In genomic region chr2:74149570-74150319, GRCh38 we compare ENCODE assay signal across 18 cellular contexts. TPM values are rescaled to one million over a fixed set of nuclear protein-coding genes. Genes with fewer than 3 reads are reported as not detected.
DNase-seq lines count a peak whose midpoint lies in the region; ATAC-seq, FAIRE-seq and TF ChIP-seq lines count a peak whose summit lies in the region.
"Had no signal": no experiment of that assay in that cellular context is flagged by ENCODE, and none has a peak within 500 bp of the region (broad histone marks: within the 10 kb centered on the region; RNA-seq: fewer than 3 reads in every experiment).

No MANE protein-coding gene starts in this region.

- no peak overlapping the region for H3K23ac ChIP-seq in H1 (ENCODE audit: insufficient read length)

- H3K27me3 ChIP-seq in OCI-LY1 (ENCODE audit: insufficient read depth, low read length) (no peaks in the 10 kb centered on the region), H1 (replicated peaks in 1 of 4; ENCODE audit: control insufficient read depth in 3 of 4, extremely low read depth in 1 of 4, insufficient read depth in 3 of 4, low read length in 3 of 4) (no peaks in the 10 kb centered on the region), neutrophil (no peaks in the 10 kb centered on the region)
- H3K27me3 ChIP-seq: SJSA1 had no signal

- H2BK5ac ChIP-seq in H1 (ENCODE audit: low read depth, low read length) = no peak overlapping the region

- no peak overlapping the region for H4K91ac ChIP-seq in H1 (replicated peaks; ENCODE audit: insufficient read length, low read length)

- H3K4me1 Mint-ChIP-seq in activated T-cell treated with anti-CD3 and anti-CD28 coated beads, Interleukin-2, amount 50 U/mL, for 24 hours (ENCODE audit: low read depth) = peaks cover 5% of the 10 kb centered on the region

- H3K18ac ChIP-seq in H1 (ENCODE audit: extremely low read depth, low read length) = no peak overlapping the region

- H3K27ac ChIP-seq in OCI-LY1 (ENCODE audit: low read depth, low read length, poor library complexity, severe bottlenecking) = peak overlapping the region; percentile 36
- no peak overlapping the region for H3K27ac ChIP-seq in H1 (ENCODE audit: low read depth, low read length)
- peak overlapping the region; percentile 5 for H3K27ac ChIP-seq in neutrophil
- H3K27ac ChIP-seq: left ventricle myocardium inferior, SJSA1, skin epidermis had no signal

- TF ChIP-seq CTCF in OCI-LY1 (IDR thresholded peaks at IDR 0.05; ENCODE audit: low read length) (no peak), H1 (IDR thresholded peaks at IDR 0.05; ENCODE audit: control extremely low read depth in 1 of 3, insufficient read depth in 1 of 3, low read depth in 1 of 3, low read length in 3 of 3) (no peak), neutrophil (IDR thresholded peaks at IDR 0.05) (no peak)

- 92% methylated on average over 7 of the region's 7 CpGs; no CpG with 5 or more reads in 1 of the 2 experiments for WGBS in H1 (ENCODE audit: extremely low coverage in 1 of 2, insufficient coverage in 1 of 2, insufficient read length in 1 of 2, insufficient replicate concordance in 2 of 2, low coverage in 1 of 2, low lambda C conversion rate in 2 of 2, missing lambda C conversion rate in 1 of 2), 2 experiments

- H3K23me2 ChIP-seq in H1 (ENCODE audit: low read depth, low read length) = peaks cover 15% of the 10 kb centered on the region; the same call in 1 of the 2 replicates

- FAIRE-seq in H1 (lab: Jason Lieb, UNC) = no peak

- peaks cover 3% of the 10 kb centered on the region; the same call in 1 of the 2 replicates for H3K79me1 ChIP-seq in H1 (ENCODE audit: low read depth, low read length)

- H3K79me2 ChIP-seq in OCI-LY1 (ENCODE audit: insufficient read depth, low read length) (no peaks in the 10 kb centered on the region), H1 (ENCODE audit: control insufficient read depth in 1 of 2, insufficient read depth in 2 of 2, low read length in 2 of 2) (peaks cover 0 to 10% of the 10 kb centered on the region in 2 experiments; a peak in 2 of 4 replicates)

- no peak for TF ChIP-seq RAD21 in H1 (IDR thresholded peaks at IDR 0.05 in 1 of 2, conservative IDR thresholded peaks at IDR 0.05 in 1 of 2; ENCODE audit: low read depth in 2 of 2, low read length in 2 of 2)

- H3K4me2 ChIP-seq in OCI-LY1 (ENCODE audit: low read length) = no peak overlapping the region; the same call in 1 of the 2 replicates
- peak overlapping the region; percentile 85 to 89; a peak in 3 of 4 replicates for H3K4me2 ChIP-seq in H1 (ENCODE audit: insufficient read depth in 1 of 2, low read depth in 2 of 2, low read length in 2 of 2)

- H3K4me3 ChIP-seq in OCI-LY1 (ENCODE audit: low read depth, low read length, poor library complexity, severe bottlenecking) (no peak overlapping the region), H1 (ENCODE audit: extremely low read depth in 1 of 4, insufficient read depth in 2 of 4, low read depth in 3 of 4, low read length in 4 of 4) (peak overlapping the region in 1 of 4 experiments; percentile 93; a peak in 2 of 8 replicates), neutrophil (ENCODE audit: low read depth in 1 of 2, low read length in 1 of 2) (no peak overlapping the region)
- H3K4me3 ChIP-seq: left ventricle myocardium inferior, SJSA1, skin epidermis had no signal

- no peak overlapping the region for H4K8ac ChIP-seq in H1 (ENCODE audit: extremely low read depth, insufficient read depth, low read length)

- no peak overlapping the region for H2BK15ac ChIP-seq in H1 (ENCODE audit: low read length)

- no peak for TF ChIP-seq POLR2A in H1 (IDR thresholded peaks at IDR 0.05; ENCODE audit: control extremely low read depth in 1 of 2, low read depth in 2 of 2, low read length in 2 of 2)

- H3K4ac ChIP-seq in H1 (replicated peaks; ENCODE audit: insufficient read length, low read depth, low read length) = no peak overlapping the region

- no peaks in the 10 kb centered on the region for H3K9me3 Mint-ChIP-seq in activated T-cell treated with anti-CD3 and anti-CD28 coated beads, Interleukin-2, amount 50 U/mL, for 24 hours
- H3K9me3 Mint-ChIP-seq: central memory CD8-positive, alpha-beta T cell had no signal

- H3K36me3 Mint-ChIP-seq in activated T-cell treated with anti-CD3 and anti-CD28 coated beads, Interleukin-2, amount 50 U/mL, for 24 hours (ENCODE audit: low read depth) = peaks cover 64% of the 10 kb centered on the region

- no peak overlapping the region for H3K4me3 Mint-ChIP-seq in activated T-cell treated with anti-CD3 and anti-CD28 coated beads, Interleukin-2, amount 50 U/mL, for 24 hours
- H3K4me3 Mint-ChIP-seq: central memory CD8-positive, alpha-beta T cell had no signal

- no peaks in the 10 kb centered on the region for H3K9me2 ChIP-seq in OCI-LY1 (ENCODE audit: low read depth, low read length)

- peak overlapping the region; percentile 49 for H3K27ac Mint-ChIP-seq in activated T-cell treated with anti-CD3 and anti-CD28 coated beads, Interleukin-2, amount 50 U/mL, for 24 hours

- no peaks in the 10 kb centered on the region for H3K9me3 ChIP-seq in OCI-LY1 (ENCODE audit: low read length)
- H3K9me3 ChIP-seq in H1 (ENCODE audit: insufficient read depth in 2 of 2, low read depth in 1 of 2, low read length in 1 of 2) = no peaks in the 10 kb centered on the region
- H3K9me3 ChIP-seq in neutrophil = no peaks in the 10 kb centered on the region
- H3K9me3 ChIP-seq: left ventricle myocardium inferior, SJSA1 had no signal

- H3K4me1 ChIP-seq in OCI-LY1 (ENCODE audit: insufficient read depth, low read length, severe bottlenecking) (peaks cover 39% of the 10 kb centered on the region), H1 (replicated peaks in 1 of 4; ENCODE audit: control insufficient read depth in 3 of 4, insufficient read depth in 4 of 4, low read length in 3 of 4) (peaks cover 0 to 8% (median 2%) of the 10 kb centered on the region in 4 experiments; a peak in 4 of 7 replicates), neutrophil (ENCODE audit: control insufficient read depth in 1 of 2, insufficient read depth in 1 of 2, low read depth in 1 of 2, low read length in 1 of 2) (peaks cover 20 to 30% of the 10 kb centered on the region in 2 experiments)

- H3K36me3 ChIP-seq in OCI-LY1 (ENCODE audit: insufficient read depth, low read length) (peaks cover 43% of the 10 kb centered on the region; the same call in 1 of the 2 replicates), H1 (ENCODE audit: control insufficient read depth in 2 of 4, insufficient read depth in 4 of 4, low read length in 3 of 4) (peaks cover 3 to 28% (median 6%) of the 10 kb centered on the region in 4 experiments; a peak in 5 of 8 replicates), neutrophil (peaks cover 45% of the 10 kb centered on the region)

- no peak for DNase-seq in activated T-cell treated with anti-CD3 and anti-CD28 coated beads, Interleukin-2, amount 50 U/mL, for 24 hours
- DNase-seq in activated T-cell treated with anti-CD3 and anti-CD28 coated beads, Interleukin-2, amount 50 U/mL, for 48 hours = no peak
- DNase-seq in H1 (ENCODE audit: low read depth in 1 of 2, low spot score in 2 of 2) = no peak
- no peak for DNase-seq in NCI-H510A (lab: John Stamatoyannopoulos, UW)
- DNase-seq: amniotic stem cell; GOT3; IMR-90; left ventricle myocardium inferior; NCI-H1092 treated with DMSO at 0.1 percent for 48 hours; stimulated activated CD4-positive, alpha-beta T cell treated with anti-CD3 and anti-CD28 coated beads, Interleukin-4, amount 100 ng/mL, for 1 hour had no signal

- no peak overlapping the region for H2BK12ac ChIP-seq in H1 (ENCODE audit: low read depth, low read length)

- no peak for ATAC-seq in HG03159 (IDR thresholded peaks at IDR 0.05; ENCODE audit: unreplicated experiment)
- ATAC-seq in HG03025 (IDR thresholded peaks at IDR 0.05; ENCODE audit: low FRiP score, unreplicated experiment) = no peak
- ATAC-seq: esophagus mucosa had no signal

- H2AK5ac ChIP-seq in H1 (ENCODE audit: low read depth, low read length) = no peak overlapping the region

- H3K14ac ChIP-seq in H1 (ENCODE audit: insufficient read length) = no peak overlapping the region

- no peaks in the 10 kb centered on the region for H3K27me3 Mint-ChIP-seq in activated T-cell treated with anti-CD3 and anti-CD28 coated beads, Interleukin-2, amount 50 U/mL, for 24 hours
- H3K27me3 Mint-ChIP-seq: central memory CD8-positive, alpha-beta T cell had no signal

- H4K20me1 ChIP-seq in OCI-LY1 (ENCODE audit: insufficient read depth, low read length) = no peaks in the 10 kb centered on the region
- H4K20me1 ChIP-seq in H1 (replicated peaks in 1 of 2; ENCODE audit: control insufficient read depth in 1 of 2, insufficient read depth in 2 of 2, low read length in 2 of 2) = peaks cover 0 to 2% of the 10 kb centered on the region in 2 experiments

- no peak for TF ChIP-seq EP300 in H1 (IDR thresholded peaks at IDR 0.05; ENCODE audit: borderline replicate concordance in 1 of 2, low read depth in 2 of 2, low read length in 2 of 2)

- no peak overlapping the region for H2BK120ac ChIP-seq in H1 (replicated peaks; ENCODE audit: low read depth, low read length)

- no peak overlapping the region for H3K56ac ChIP-seq in H1 (replicated peaks; ENCODE audit: insufficient read length, low read depth, low read length)

- CTCF ChIA-PET in H1 (lab: Charles Lee; ENCODE audit: partially characterized antibody) = interaction anchor here (0.5 to 7.3 kb wide), 15 partner anchors 11 to 369 kb away, joined by 3 to 48 read pairs (median 5); partner anchors contain the start of genes MOB1A and MTHFD2

- H2AFZ ChIP-seq in OCI-LY1 (ENCODE audit: low read length) (no peak overlapping the region), H1 (ENCODE audit: low read length) (no peak overlapping the region)

- H4K5ac ChIP-seq in H1 (ENCODE audit: insufficient read length, low read depth, low read length) = no peak overlapping the region

- peaks cover 17% of the 10 kb centered on the region for H3F3A ChIP-seq in OCI-LY1 (ENCODE audit: insufficient read depth, low read length)

- POLR2A ChIA-PET in H1 (lab: Charles Lee; ENCODE audit: partially characterized antibody) = interaction anchor here (0.6 to 68.3 kb wide), 10 partner anchors 9 to 211 kb away, joined by 3 to 2699 read pairs (median 6); partner anchors contain the start of genes MOB1A, MTHFD2 and TET3

- H2BK20ac ChIP-seq in H1 (ENCODE audit: low read length) = no peak overlapping the region

- H3K9ac ChIP-seq in OCI-LY1 (ENCODE audit: low read length) = no peak overlapping the region
- H3K9ac ChIP-seq in H1 (replicated peaks in 1 of 4; ENCODE audit: extremely low read depth in 1 of 4, low read depth in 3 of 4, low read length in 3 of 4) = no peak overlapping the region

RNA-seq across cellular contexts. Expression of gene BOLA3, which starts 2.0 kb away (rescaled TPM):
- 67.3 and 68.6 TPM in 2 replicates for total RNA-seq in H1 (2021; fragmentation: NEBNext Ultra II Directional; extraction: Animal tissue kit (Norgen Biotek cat#: 25700))
- polyA plus RNA-seq in H1 (2011; rRNA removed) = 41.5 and 46.1 TPM in 2 replicates
- polyA plus RNA-seq in H1 (2011; cell fraction: cytosol; rRNA removed) = 52.0 TPM
- polyA plus RNA-seq in H1 (2011; cell fraction: nucleus; rRNA removed) = 13.3 TPM
- polyA plus RNA-seq in H1 (2012, experiment 1 of 2) = 42.8 to 64.7 TPM (median 51.8 TPM) in 4 replicates
- 54.5 TPM for polyA plus RNA-seq in H1 (2012, experiment 2 of 2)
- 116 TPM for polyA plus RNA-seq in H1 (2013, experiment 1 of 2)
- 116 TPM for polyA plus RNA-seq in H1 (2013, experiment 2 of 2)
- polyA minus RNA-seq in H1 (2011; rRNA and poly(A)+ RNA removed) = 5.1 and 5.5 TPM in 2 replicates
- polyA minus RNA-seq in H1 (2011; cell fraction: cytosol; rRNA and poly(A)+ RNA removed) = 16.7 TPM
- polyA minus RNA-seq in H1 (2011; cell fraction: nucleus; rRNA and poly(A)+ RNA removed) = 26.5 TPM

RNA-seq across cellular contexts. Expression of gene MOB1A, which starts 28.9 kb away (rescaled TPM):
- 91.7 and 93.9 TPM in 2 replicates for total RNA-seq in H1 (2021; fragmentation: NEBNext Ultra II Directional; extraction: Animal tissue kit (Norgen Biotek cat#: 25700))
- polyA plus RNA-seq in H1 (2011; rRNA removed) = 16.2 and 21.6 TPM in 2 replicates
- polyA plus RNA-seq in H1 (2011; cell fraction: cytosol; rRNA removed) = 23.6 TPM
- 8.9 TPM for polyA plus RNA-seq in H1 (2011; cell fraction: nucleus; rRNA removed)
- polyA plus RNA-seq in H1 (2012, experiment 1 of 2) = 20.6 to 48.6 TPM (median 27.5 TPM) in 4 replicates
- 12.7 TPM for polyA plus RNA-seq in H1 (2012, experiment 2 of 2)
- 37.4 TPM for polyA plus RNA-seq in H1 (2013, experiment 1 of 2)
- 38.3 TPM for polyA plus RNA-seq in H1 (2013, experiment 2 of 2)
- polyA minus RNA-seq in H1 (2011; rRNA and poly(A)+ RNA removed) = 31.8 and 53.8 TPM in 2 replicates
- polyA minus RNA-seq in H1 (2011; cell fraction: cytosol; rRNA and poly(A)+ RNA removed) = 22.6 TPM
- polyA minus RNA-seq in H1 (2011; cell fraction: nucleus; rRNA and poly(A)+ RNA removed) = 25.8 TPM

RNA-seq across cellular contexts. Expression of gene MTHFD2, which starts 48.7 kb away (rescaled TPM):
- total RNA-seq in H1 (2021; fragmentation: NEBNext Ultra II Directional; extraction: Animal tissue kit (Norgen Biotek cat#: 25700)) = 260 and 291 TPM in 2 replicates
- 99.2 and 99.5 TPM in 2 replicates for polyA plus RNA-seq in H1 (2011; rRNA removed)
- polyA plus RNA-seq in H1 (2011; cell fraction: cytosol; rRNA removed) = 162 TPM
- 126 TPM for polyA plus RNA-seq in H1 (2011; cell fraction: nucleus; rRNA removed)
- 182 to 218 TPM (median 193 TPM) in 4 replicates for polyA plus RNA-seq in H1 (2012, experiment 1 of 2)
- 36.2 TPM for polyA plus RNA-seq in H1 (2012, experiment 2 of 2)
- polyA plus RNA-seq in H1 (2013, experiment 1 of 2) = 111 TPM
- polyA plus RNA-seq in H1 (2013, experiment 2 of 2) = 121 TPM
- polyA minus RNA-seq in H1 (2011; rRNA and poly(A)+ RNA removed) = 252 and 265 TPM in 2 replicates
- 207 TPM for polyA minus RNA-seq in H1 (2011; cell fraction: cytosol; rRNA and poly(A)+ RNA removed)
- polyA minus RNA-seq in H1 (2011; cell fraction: nucleus; rRNA and poly(A)+ RNA removed) = 106 TPM
